In the genomic region with DNA sequence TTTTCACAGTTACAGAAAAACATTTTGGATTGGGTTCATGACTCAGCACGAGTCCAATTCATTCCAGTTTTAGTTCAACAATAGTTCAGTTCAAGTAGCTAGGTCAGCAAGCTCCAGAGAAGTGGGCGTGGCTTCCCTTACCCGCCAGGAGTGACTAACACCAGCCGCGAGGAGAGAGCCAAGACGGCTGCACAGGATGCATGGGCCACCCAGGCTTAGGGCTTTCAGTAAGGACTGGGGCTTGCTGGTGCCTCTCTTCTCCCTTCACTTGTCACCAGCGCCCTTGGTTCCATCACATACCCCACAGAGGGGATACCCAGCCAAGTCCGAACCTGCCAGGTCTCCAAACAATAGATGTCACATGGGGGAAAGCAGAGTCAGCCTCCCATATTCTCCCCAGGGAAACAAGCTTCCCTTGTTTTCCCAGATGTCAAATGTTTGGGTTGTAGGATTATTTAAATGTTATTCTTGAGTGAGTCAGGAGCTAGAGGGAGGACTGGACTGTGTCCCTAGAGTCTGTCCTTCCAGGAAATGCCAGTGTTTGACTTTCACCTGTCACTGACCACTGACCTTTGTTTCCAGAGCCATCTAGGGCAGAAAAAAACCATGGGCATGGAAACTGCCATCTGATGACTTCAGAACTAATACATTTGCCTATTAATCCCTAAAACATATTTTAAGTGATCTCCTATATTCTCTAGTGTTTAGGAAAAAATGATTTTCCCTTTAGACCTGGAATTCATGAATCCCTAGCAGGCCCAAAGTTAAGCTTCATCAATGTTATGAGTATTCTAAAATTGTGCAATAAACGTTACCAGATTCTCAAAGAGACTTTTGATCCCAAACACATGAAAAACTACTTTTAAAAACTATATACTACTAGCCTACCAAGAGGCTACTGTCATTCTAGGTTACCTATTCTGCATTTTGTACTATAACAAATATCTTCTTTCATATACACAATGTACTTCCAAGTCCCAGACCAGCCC, we compare ENCODE assay signal across 1 cellular context.
TF ChIP-seq lines count a peak whose summit lies in the region.

No MANE protein-coding gene starts in this region.

TF ChIP-seq in WTC11, 78 proteins besides CTCF, POLR2A, EP300 and RAD21 (continued from another document):
- TF ChIP-seq, protein P1, sequence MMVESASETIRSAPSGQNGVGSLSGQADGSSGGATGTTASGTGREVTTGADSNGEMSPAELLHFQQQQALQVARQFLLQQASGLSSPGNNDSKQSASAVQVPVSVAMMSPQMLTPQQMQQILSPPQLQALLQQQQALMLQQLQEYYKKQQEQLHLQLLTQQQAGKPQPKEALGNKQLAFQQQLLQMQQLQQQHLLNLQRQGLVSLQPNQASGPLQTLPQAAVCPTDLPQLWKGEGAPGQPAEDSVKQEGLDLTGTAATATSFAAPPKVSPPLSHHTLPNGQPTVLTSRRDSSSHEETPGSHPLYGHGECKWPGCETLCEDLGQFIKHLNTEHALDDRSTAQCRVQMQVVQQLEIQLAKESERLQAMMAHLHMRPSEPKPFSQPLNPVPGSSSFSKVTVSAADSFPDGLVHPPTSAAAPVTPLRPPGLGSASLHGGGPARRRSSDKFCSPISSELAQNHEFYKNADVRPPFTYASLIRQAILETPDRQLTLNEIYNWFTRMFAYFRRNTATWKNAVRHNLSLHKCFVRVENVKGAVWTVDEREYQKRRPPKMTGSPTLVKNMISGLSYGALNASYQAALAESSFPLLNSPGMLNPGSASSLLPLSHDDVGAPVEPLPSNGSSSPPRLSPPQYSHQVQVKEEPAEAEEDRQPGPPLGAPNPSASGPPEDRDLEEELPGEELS (CRISPR knock-in tag; IDR thresholded peaks at IDR 0.05), result no peak
